ENCODE assay signal across 10 cellular contexts in the genomic region with DNA sequence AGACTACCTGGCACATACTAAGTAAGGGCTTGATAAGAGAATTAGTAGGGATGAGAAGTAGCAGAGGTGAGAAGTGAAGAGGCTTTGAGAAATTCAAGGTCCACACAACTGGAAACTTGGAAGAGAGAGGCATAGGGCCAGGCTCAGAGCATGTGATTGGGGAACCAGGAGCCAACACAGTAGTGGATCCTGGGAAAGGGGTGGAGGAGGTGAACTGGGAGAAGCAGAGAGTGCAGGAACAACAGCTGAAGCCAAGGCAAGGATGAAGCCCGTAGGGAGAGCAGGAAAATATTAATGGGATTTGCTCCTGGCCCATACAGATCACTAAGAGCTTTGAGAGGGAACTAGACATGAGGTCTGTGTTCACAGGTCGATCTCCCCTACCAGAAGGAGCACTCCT. TPM values are rescaled to one million over a fixed set of nuclear protein-coding genes. Genes with fewer than 3 reads are reported as not detected.
DNase-seq lines count a peak whose midpoint lies in the region; ATAC-seq and TF ChIP-seq lines count a peak whose summit lies in the region.
"Had no signal": no experiment of that assay in that cellular context is flagged by ENCODE, and none has a peak within 500 bp of the region (broad histone marks: within the 10 kb centered on the region; RNA-seq: fewer than 3 reads in every experiment).

No MANE protein-coding gene starts in this region.

- WGBS in spleen, 5 donors: 47 to 62% (median 58%) methylated on average over 2 of the region's 2 CpGs

- intact Hi-C loops in spleen (cut with DNase I; ENCODE audit: low total_unique reads): loop anchor here (5.0 to 10.0 kb wide), 2 partner anchors 44 to 134 kb away; a partner anchor contains a TSS

- peak overlapping the region; percentile 71 for H3K4me3 Mint-ChIP-seq in activated CD4-positive, alpha-beta T cell treated with anti-CD3 and anti-CD28 coated beads, Interleukin-2, amount 10 ng/mL, durations not matched to agents 7 days and 5 days
- H3K4me3 Mint-ChIP-seq in central memory CD8-positive, alpha-beta T cell: peak overlapping the region; percentile 78

- no peaks in the 10 kb centered on the region for H3K27me3 ChIP-seq in spleen (replicated peaks in 1 of 7)
- H3K27me3 ChIP-seq: ovary had no signal

- no peaks in the 10 kb centered on the region for H3K9me3 Mint-ChIP-seq in activated CD4-positive, alpha-beta T cell treated with anti-CD3 and anti-CD28 coated beads, Interleukin-2, amount 10 ng/mL, durations not matched to agents 7 days and 5 days
- H3K9me3 Mint-ChIP-seq in central memory CD8-positive, alpha-beta T cell: no peaks in the 10 kb centered on the region

- H3K27ac ChIP-seq in spleen: peak overlapping the region; percentile 76 to 92 (median 84)
- H3K27ac ChIP-seq: epithelial cell of prostate, ovary had no signal

- no peaks in the 10 kb centered on the region for H3K9me3 ChIP-seq in spleen
- H3K9me3 ChIP-seq: ovary had no signal

- peaks cover 0 to 35% (median 14%) of the 10 kb centered on the region in 6 donors for H3K36me3 ChIP-seq in spleen
- H3K36me3 ChIP-seq: ovary had no signal

- H3K4me1 Mint-ChIP-seq in activated CD4-positive, alpha-beta T cell treated with anti-CD3 and anti-CD28 coated beads, Interleukin-2, amount 10 ng/mL, durations not matched to agents 7 days and 5 days: peaks cover 77% of the 10 kb centered on the region
- H3K4me1 Mint-ChIP-seq in central memory CD8-positive, alpha-beta T cell: peaks cover 57% of the 10 kb centered on the region

- peaks cover 68% of the 10 kb centered on the region for H3K36me3 Mint-ChIP-seq in activated CD4-positive, alpha-beta T cell treated with anti-CD3 and anti-CD28 coated beads, Interleukin-2, amount 10 ng/mL, durations not matched to agents 7 days and 5 days (ENCODE audit: low read depth)
- H3K36me3 Mint-ChIP-seq in central memory CD8-positive, alpha-beta T cell (ENCODE audit: insufficient read depth): peaks cover 28% of the 10 kb centered on the region

- no peak for TF ChIP-seq POLR2A in spleen (IDR thresholded peaks at IDR 0.05)

- no peak for ATAC-seq in central memory CD8-positive, alpha-beta T cell (replicated peaks; ENCODE audit: extremely low read depth, poor library complexity, severe bottlenecking)

- POLR2A ChIA-PET in activated CD4-positive, alpha-beta T cell treated with anti-CD3 and anti-CD28 coated beads, Interleukin-2, amount 10 ng/mL, durations not matched to agents 7 days and 5 days (lab: Charles Lee): interaction anchor here (0.6 to 1.0 kb wide), 3 partner anchors 12 to 92 kb away, joined by 3 to 5 read pairs (median 5); a partner anchor contains a TSS

- CTCF ChIA-PET in activated CD4-positive, alpha-beta T cell treated with anti-CD3 and anti-CD28 coated beads, Interleukin-2, amount 10 ng/mL, durations not matched to agents 7 days and 5 days (lab: Charles Lee): interaction anchor here (0.6 to 11.0 kb wide), 14 partner anchors 9 to 409 kb away, joined by 3 to 94 read pairs (median 4); a partner anchor contains a TSS

- H3K4me1 ChIP-seq in spleen: peaks cover 29 to 99% (median 87%) of the 10 kb centered on the region in 6 donors

- H3K27ac Mint-ChIP-seq in activated CD4-positive, alpha-beta T cell treated with anti-CD3 and anti-CD28 coated beads, Interleukin-2, amount 10 ng/mL, durations not matched to agents 7 days and 5 days: peak overlapping the region; percentile 83
- H3K27ac Mint-ChIP-seq in central memory CD8-positive, alpha-beta T cell (ENCODE audit: low read depth): peak overlapping the region; percentile 86

- H3K27me3 Mint-ChIP-seq in activated CD4-positive, alpha-beta T cell treated with anti-CD3 and anti-CD28 coated beads, Interleukin-2, amount 10 ng/mL, durations not matched to agents 7 days and 5 days: no peaks in the 10 kb centered on the region
- H3K27me3 Mint-ChIP-seq in central memory CD8-positive, alpha-beta T cell: no peaks in the 10 kb centered on the region

- peak overlapping the region in 4 of 8 donors; percentile 36 to 66 (median 40) for H3K4me3 ChIP-seq in spleen
- H3K4me3 ChIP-seq: ovary had no signal

- DNase-seq in activated CD4-positive, alpha-beta T cell treated with anti-CD3 and anti-CD28 coated beads, Interleukin-2, amount 10 ng/mL, durations not matched to agents 7 days and 5 days: no peak
- no peak for DNase-seq in activated CD4-positive, alpha-beta T cell treated with anti-CD3 and anti-CD28 coated beads, Interleukin-2, amount 50 U/mL, for 48 hours
- no peak for DNase-seq in central memory CD8-positive, alpha-beta T cell (ENCODE audit: low spot score in 2 of 2)
- DNase-seq in spleen (no peak), activated gamma-delta T cell (lab: John Stamatoyannopoulos, UW) (no peak), kidney tubule cell (ENCODE audit: low spot score) (no peak)
- DNase-seq: ACHN, NCI-H2081 had no signal

- no peak for TF ChIP-seq CTCF in spleen (IDR thresholded peaks at IDR 0.05 in 8 of 11, conservative IDR thresholded peaks at IDR 0.05 in 3 of 11)

RNA-seq across cellular contexts. Expression of a gene that starts 1.4 kb away (rescaled TPM):
- 100 to 1,000 TPM; 621 to 702 TPM for total RNA-seq in activated CD4-positive, alpha-beta T cell treated with anti-CD3 and anti-CD28 coated beads, Interleukin-2, amount 10 ng/mL, durations not matched to agents 7 days and 5 days
- total RNA-seq in spleen: 10 to 100 TPM; 35.5 to 75.5 (median 62.2) TPM
- polyA plus RNA-seq in spleen: 10 to 100 TPM; 23.9 to 62.5 (median 46.5) TPM

RNA-seq across cellular contexts. Expression of a gene that starts 23.6 kb away (rescaled TPM):
- 10 to 100 TPM; 58.3 to 59.7 TPM for total RNA-seq in activated CD4-positive, alpha-beta T cell treated with anti-CD3 and anti-CD28 coated beads, Interleukin-2, amount 10 ng/mL, durations not matched to agents 7 days and 5 days
- total RNA-seq in spleen: 10 to 100 TPM in 5 of 7 donors, 1 to 10 TPM in 2; 9.4 to 20.8 (median 14.4) TPM
- polyA plus RNA-seq in spleen: 10 to 100 TPM in 1 of 3 donors, 1 to 10 TPM in 2; 4.6 to 10.1 (median 4.9) TPM

RNA-seq across cellular contexts. Expression of a gene that starts 27.7 kb away (rescaled TPM):
- 10 to 100 TPM; 33.3 to 34.7 TPM for total RNA-seq in activated CD4-positive, alpha-beta T cell treated with anti-CD3 and anti-CD28 coated beads, Interleukin-2, amount 10 ng/mL, durations not matched to agents 7 days and 5 days
- total RNA-seq in spleen: 10 to 100 TPM; 33.7 to 73.0 (median 39.7) TPM
- 10 to 100 TPM; 17.9 to 36.3 (median 34.1) TPM for polyA plus RNA-seq in spleen

RNA-seq across cellular contexts. Expression of a gene that starts 27.9 kb away (rescaled TPM):
- total RNA-seq in activated CD4-positive, alpha-beta T cell treated with anti-CD3 and anti-CD28 coated beads, Interleukin-2, amount 10 ng/mL, durations not matched to agents 7 days and 5 days: 10 to 100 TPM; 38.9 to 44.1 TPM
- total RNA-seq in spleen: 10 to 100 TPM; 23.6 to 66.1 (median 45.1) TPM
- 10 to 100 TPM in 1 of 3 donors, 1 to 10 TPM in 2; 5.6 to 12.1 (median 7.5) TPM for polyA plus RNA-seq in spleen

RNA-seq across cellular contexts. Expression of a gene that starts 59.7 kb away (rescaled TPM):
- 100 to 1,000 TPM; 107 to 125 TPM for total RNA-seq in activated CD4-positive, alpha-beta T cell treated with anti-CD3 and anti-CD28 coated beads, Interleukin-2, amount 10 ng/mL, durations not matched to agents 7 days and 5 days
- total RNA-seq in spleen: 1 to 10 TPM; 1.7 to 7.2 (median 4.7) TPM
- polyA plus RNA-seq in spleen: 1 to 10 TPM in 1 of 3 donors, under 1 TPM in 2; 0.85 to 1.9 (median 0.93) TPM

Comparison
In these comparisons a context has a peak if more than half of its experiments do, and no peak if none do; other contexts are left out.
1. RNA of a gene that starts 1.4 kb away (total RNA-seq): 621 to 702 TPM in activated CD4-positive, alpha-beta T cell treated with anti-CD3 and anti-CD28 coated beads, Interleukin-2, amount 10 ng/mL, durations not matched to agents 7 days and 5 days; 35.5 to 75.5 TPM in spleen; every median in the first group is over 4 times any median in the second.